In the genomic region with DNA sequence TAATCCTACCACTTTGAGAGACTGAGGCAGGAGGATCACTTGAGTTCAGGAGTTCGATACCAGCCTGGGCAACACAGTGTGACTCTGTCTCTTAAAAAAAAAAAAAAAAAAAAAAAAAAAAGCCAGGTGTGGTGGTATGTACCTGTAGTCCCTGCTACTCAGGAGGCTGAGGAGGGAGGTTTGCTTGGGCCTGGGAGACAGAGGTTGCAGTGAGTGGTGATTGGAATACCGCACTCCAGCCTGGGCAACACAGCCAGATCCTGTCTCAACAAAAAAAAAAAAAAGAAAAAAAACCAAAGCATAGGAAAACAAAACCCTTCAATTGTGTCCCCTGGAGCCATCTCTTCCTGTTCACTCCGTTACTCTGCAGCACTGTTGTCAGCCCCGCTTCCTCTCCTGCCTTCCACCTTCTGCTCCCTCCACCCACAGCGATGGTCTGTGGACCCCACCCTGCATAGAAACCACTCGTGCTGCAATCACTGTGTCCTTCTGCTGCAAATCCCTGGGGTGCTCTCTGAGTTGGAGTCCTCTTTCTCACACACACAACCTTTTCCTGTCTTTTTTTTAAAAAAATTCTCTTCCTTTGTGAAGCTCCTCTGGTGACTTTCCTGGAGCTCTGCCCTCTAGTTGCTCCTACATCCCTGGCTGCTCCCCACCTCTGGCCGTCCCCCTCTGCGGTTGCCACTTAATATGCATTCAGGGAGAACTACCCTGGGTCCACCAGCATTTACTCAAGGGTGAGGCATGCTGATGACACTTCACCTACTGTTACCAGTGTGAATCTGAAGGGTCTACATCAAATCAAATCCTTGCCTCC, we compare ENCODE assay signal across 1 cellular context.
TF ChIP-seq lines count a peak whose summit lies in the region.

No MANE protein-coding gene starts in this region.

TF ChIP-seq in H1, 55 proteins besides CTCF, POLR2A, EP300 and RAD21:
- TF ChIP-seq, protein P1, sequence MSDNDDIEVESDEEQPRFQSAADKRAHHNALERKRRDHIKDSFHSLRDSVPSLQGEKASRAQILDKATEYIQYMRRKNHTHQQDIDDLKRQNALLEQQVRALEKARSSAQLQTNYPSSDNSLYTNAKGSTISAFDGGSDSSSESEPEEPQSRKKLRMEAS (IDR thresholded peaks at IDR 0.05): no peak
- TF ChIP-seq SAP30 (IDR thresholded peaks at IDR 0.05; ENCODE audit: insufficient read depth, insufficient replicate concordance, low read length): no peak
- no peak for TF ChIP-seq NRF1 (IDR thresholded peaks at IDR 0.05; ENCODE audit: low read depth, low read length)
- TF ChIP-seq HDAC2 (IDR thresholded peaks at IDR 0.05; ENCODE audit: borderline replicate concordance in 1 of 2, low read depth in 2 of 2, low read length in 2 of 2): no peak
- TF ChIP-seq RFX5 (IDR thresholded peaks at IDR 0.05; ENCODE audit: borderline replicate concordance, low read depth, low read length): no peak
- no peak for TF ChIP-seq FOSL1 (IDR thresholded peaks at IDR 0.05; ENCODE audit: insufficient read depth, low read depth, low read length)
